8 cellular contexts compared by ENCODE assay signal in genomic region chr4:52868138-52868537, GRCh38. TPM values are rescaled to one million over a fixed set of nuclear protein-coding genes. Genes with fewer than 3 reads are reported as not detected.
DNase-seq lines count a peak whose midpoint lies in the region; ATAC-seq and TF ChIP-seq lines count a peak whose summit lies in the region.
"Had no signal": no experiment of that assay in that cellular context is flagged by ENCODE, and none has a peak within 500 bp of the region (broad histone marks: within the 10 kb centered on the region; RNA-seq: fewer than 3 reads in every experiment).

No MANE protein-coding gene starts in this region.

- peaks cover 73% of the 10 kb centered on the region for H3K4me1 Mint-ChIP-seq in brain

- H3K36me3 Mint-ChIP-seq in brain, result peaks cover 38% of the 10 kb centered on the region

- DNase-seq in NCI-H2029 (lab: John Stamatoyannopoulos, UW) (peak; percentile 64), islet precursor cell (peak; percentile 91), superior temporal gyrus (ENCODE audit: extremely low spot score) (peak; percentile 71), NCI-H1105 (lab: John Stamatoyannopoulos, UW) (no peak), AML-193 (lab: John Stamatoyannopoulos, UW) (no peak)
- DNase-seq: T1000 had no signal

- H3K4me3 Mint-ChIP-seq in brain, result peak overlapping the region in 1 of 5 experiments; percentile 39

- no peaks in the 10 kb centered on the region for H3K9me3 Mint-ChIP-seq in brain

- ATAC-seq in HG03196 (IDR thresholded peaks at IDR 0.05; ENCODE audit: unreplicated experiment), result no peak

- TF ChIP-seq CTCF in brain (conservative IDR thresholded peaks at IDR 0.05), result no peak

- peak overlapping the region; percentile 18 to 83 (median 46) for H3K27ac Mint-ChIP-seq in brain

- H3K27me3 Mint-ChIP-seq in brain, result no peaks in the 10 kb centered on the region

RNA-seq across cellular contexts. Expression of gene RASL11B, which starts 6.0 kb away (rescaled TPM):
- polyA plus RNA-seq in brain (ENCODE audit: insufficient read depth, low read depth, low replicate concordance), result 9.4 TPM

Comparison
In these comparisons a context has a peak if more than half of its experiments do, and no peak if none do; other contexts are left out.
1. DNase-seq: peak in NCI-H2029 (single experiment), islet precursor cell (single experiment) and superior temporal gyrus (single experiment); none in NCI-H1105 (single experiment) and AML-193 (0 of 2).